ENCODE assay signal across 1 cellular context in genomic region chr17:80221401-80221800, GRCh38.
TF ChIP-seq lines count a peak whose summit lies in the region.

No MANE protein-coding gene starts in this region.

TF ChIP-seq in HCT116, 20 proteins besides CTCF, POLR2A, EP300 and RAD21:
- TF ChIP-seq SRF (IDR thresholded peaks at IDR 0.05; ENCODE audit: low read depth) (no peak), CEBPB (IDR thresholded peaks at IDR 0.05; ENCODE audit: low read depth) (no peak), JUND (IDR thresholded peaks at IDR 0.05) (no peak), YY1 (IDR thresholded peaks at IDR 0.05; ENCODE audit: extremely low read depth, insufficient replicate concordance, low read depth, low read length) (no peak), FOSL1 (IDR thresholded peaks at IDR 0.05; ENCODE audit: low read depth) (no peak), POLR2AphosphoS5 (IDR thresholded peaks at IDR 0.05; ENCODE audit: low read depth, low read length) (no peak), SIN3A (IDR thresholded peaks at IDR 0.05; ENCODE audit: low read depth) (no peak), CBX3 (IDR thresholded peaks at IDR 0.05; ENCODE audit: low read depth) (no peak), EZH2 (IDR thresholded peaks at IDR 0.05) (no peak), EGR1 (IDR thresholded peaks at IDR 0.05; ENCODE audit: low read depth) (no peak), ZBTB33 (IDR thresholded peaks at IDR 0.05; ENCODE audit: extremely low read depth, insufficient replicate concordance, low read length) (no peak), SP1 (IDR thresholded peaks at IDR 0.05; ENCODE audit: low read depth) (no peak), ZNF274 (IDR thresholded peaks at IDR 0.05; ENCODE audit: low read depth, low read length) (no peak), ZFX (IDR thresholded peaks at IDR 0.05) (no peak), ATF3 (IDR thresholded peaks at IDR 0.05) (no peak)
